In genomic region chr16:84537431-84538151, GRCh38 we compare ENCODE assay signal across 1 cellular context.
TF ChIP-seq lines count a peak whose summit lies in the region.

No MANE protein-coding gene starts in this region.

TF ChIP-seq in HepG2, 621 proteins besides CTCF, POLR2A, EP300 and RAD21 (continued from another document):
- no peak for TF ChIP-seq CREB1 (IDR thresholded peaks at IDR 0.05)
- TF ChIP-seq CREB1 (CRISPR knock-in tag; IDR thresholded peaks at IDR 0.05), result no peak
- no peak for TF ChIP-seq NPAS2 (CRISPR knock-in tag; IDR thresholded peaks at IDR 0.05; ENCODE audit: borderline replicate concordance)
- TF ChIP-seq STAT6 (CRISPR knock-in tag; IDR thresholded peaks at IDR 0.05; ENCODE audit: borderline replicate concordance), result no peak
- no peak for TF ChIP-seq REL (CRISPR knock-in tag; conservative IDR thresholded peaks at IDR 0.05)
- TF ChIP-seq ZNF280D (CRISPR knock-in tag; IDR thresholded peaks at IDR 0.05), result no peak
- TF ChIP-seq ZNF549 (CRISPR knock-in tag; IDR thresholded peaks at IDR 0.05), result no peak
- no peak for TF ChIP-seq ZNF703 (CRISPR knock-in tag; IDR thresholded peaks at IDR 0.05; ENCODE audit: borderline replicate concordance)
- TF ChIP-seq ZNF253 (CRISPR knock-in tag; IDR thresholded peaks at IDR 0.05; ENCODE audit: borderline replicate concordance), result no peak
- no peak for TF ChIP-seq NCOA1 (CRISPR knock-in tag; IDR thresholded peaks at IDR 0.05)
- TF ChIP-seq HDAC2 (CRISPR knock-in tag; IDR thresholded peaks at IDR 0.05), result no peak
- no peak for TF ChIP-seq ZNF761 (CRISPR knock-in tag; conservative IDR thresholded peaks at IDR 0.05)
- no peak for TF ChIP-seq ELF3 (CRISPR knock-in tag; IDR thresholded peaks at IDR 0.05)
- no peak for TF ChIP-seq TEAD2 (CRISPR knock-in tag; IDR thresholded peaks at IDR 0.05)
- no peak for TF ChIP-seq MLX (CRISPR knock-in tag; IDR thresholded peaks at IDR 0.05)
- TF ChIP-seq NR3C1 (CRISPR knock-in tag; IDR thresholded peaks at IDR 0.05), result no peak
- TF ChIP-seq FIP1L1 (IDR thresholded peaks at IDR 0.05; ENCODE audit: borderline replicate concordance, insufficient read depth, low read depth, low read length), result no peak
- TF ChIP-seq ELF1 (CRISPR knock-in tag; IDR thresholded peaks at IDR 0.05), result no peak
- TF ChIP-seq PCBP1 (IDR thresholded peaks at IDR 0.05; ENCODE audit: borderline replicate concordance, low read depth, low read length), result no peak
TF ChIP-seq in HepG2: peak in this region for 0.
